5 cellular contexts compared by ENCODE assay signal in genomic region chr4:158666892-158667291, GRCh38.
"Had no signal": no experiment of that assay in that cellular context is flagged by ENCODE, and none has a peak within 500 bp of the region (broad histone marks: within the 10 kb centered on the region; RNA-seq: fewer than 3 reads in every experiment).

No MANE protein-coding gene starts in this region.

- H3K9ac ChIP-seq: KMS-11 had no signal

- FAIRE-seq: H54, HTR-8/SVneo had no signal

- DNase-seq: GOT3, H9 had no signal

- H3K27ac ChIP-seq: KMS-11 had no signal

- H3K4me2 ChIP-seq: KMS-11 had no signal
